ENCODE assay signal across 9 cellular contexts in genomic region chr12:47276253-47277070, GRCh38.
DNase-seq lines count a peak whose midpoint lies in the region; ATAC-seq, FAIRE-seq and TF ChIP-seq lines count a peak whose summit lies in the region.
"Had no signal": no experiment of that assay in that cellular context is flagged by ENCODE, and none has a peak within 500 bp of the region (broad histone marks: within the 10 kb centered on the region; RNA-seq: fewer than 3 reads in every experiment).

No MANE protein-coding gene starts in this region.

- H3K36me3 Mint-ChIP-seq in activated naive CD4-positive, alpha-beta T cell treated with anti-CD3 and anti-CD28 coated beads, Interleukin-2, amount 10 ng/mL, durations not matched to agents 7 days and 5 days: peaks cover 13% of the 10 kb centered on the region

- no peaks in the 10 kb centered on the region for H3K9me1 ChIP-seq in keratinocyte (ENCODE audit: control insufficient read depth, extremely low read depth, insufficient read depth, low read length)

- ATAC-seq in GM18861 (IDR thresholded peaks at IDR 0.05; ENCODE audit: unreplicated experiment): peak; percentile 95
- ATAC-seq in HG03039 (IDR thresholded peaks at IDR 0.05; ENCODE audit: unreplicated experiment): peak; percentile 83

- H3K4me1 ChIP-seq in keratinocyte (ENCODE audit: control insufficient read depth, extremely low read depth, insufficient read depth, low read length): peaks cover 64% of the 10 kb centered on the region

- H3K36me3 ChIP-seq in keratinocyte (ENCODE audit: control insufficient read depth in 2 of 2, extremely low read depth in 1 of 2, insufficient read depth in 2 of 2, low read length in 2 of 2): peaks cover 0 to 3% of the 10 kb centered on the region in 2 experiments

- H2AFZ ChIP-seq in keratinocyte (ENCODE audit: control insufficient read depth, low read length): no peak overlapping the region

- TF ChIP-seq CTCF in AG10803 (conservative IDR thresholded peaks at IDR 0.05; ENCODE audit: low read length) (no peak), keratinocyte (optimal IDR thresholded peaks at IDR 0.05 in 1 of 3, IDR thresholded peaks at IDR 0.05 in 1 of 3, conservative IDR thresholded peaks at IDR 0.05 in 1 of 3; ENCODE audit: extremely low read depth in 1 of 3, insufficient read depth in 2 of 3, low read length in 3 of 3) (no peak)

- H3K79me2 ChIP-seq in keratinocyte (ENCODE audit: control insufficient read depth, insufficient read depth, low read length): peaks cover 3% of the 10 kb centered on the region

- H4K20me1 ChIP-seq in keratinocyte (ENCODE audit: control insufficient read depth, extremely low read depth, insufficient read depth, low read length): no peaks in the 10 kb centered on the region

- H3K27ac ChIP-seq in keratinocyte (ENCODE audit: control insufficient read depth, insufficient read depth, low read length): peak overlapping the region; percentile 94
- no peak overlapping the region for H3K27ac ChIP-seq in caudate nucleus (ENCODE audit: low read depth, low read length)

- H3K4me2 ChIP-seq in keratinocyte (ENCODE audit: control insufficient read depth, extremely low read depth, insufficient read depth, low read depth, low read length): peak overlapping the region; percentile 30

- peak; percentile 88 for FAIRE-seq in keratinocyte (lab: Jason Lieb, UNC)

- dilution Hi-C loops in keratinocyte (cut with MboI; ENCODE audit: extremely low pct_ligation_motif_present, low sequenced_read_pairs): no loop called here

- H3K27me3 ChIP-seq in keratinocyte (ENCODE audit: control insufficient read depth, extremely low read depth, insufficient read depth, low read length): no peaks in the 10 kb centered on the region

- H3K4me3 ChIP-seq in AG10803 (ENCODE audit: low read length) (no peak overlapping the region), keratinocyte (ENCODE audit: control insufficient read depth in 2 of 3, extremely low read depth in 1 of 3, insufficient read depth in 2 of 3, low read depth in 1 of 3, low read length in 3 of 3) (peak overlapping the region in 1 of 3 experiments; percentile 15)

- H3K27me3 Mint-ChIP-seq in activated naive CD4-positive, alpha-beta T cell treated with anti-CD3 and anti-CD28 coated beads, Interleukin-2, amount 10 ng/mL, durations not matched to agents 7 days and 5 days: no peaks in the 10 kb centered on the region

- DNase-seq in AG10803 (ENCODE audit: low read depth) (peak; percentile 75), NCI-H774 (lab: John Stamatoyannopoulos, UW) (peak; percentile 18), keratinocyte (ENCODE audit: low read depth, low spot score) (no peak), ureter (ENCODE audit: low spot score) (peak; percentile 73), caudate nucleus (lab: John Stamatoyannopoulos, UW) (no peak)
- DNase-seq in activated naive CD4-positive, alpha-beta T cell treated with anti-CD3 and anti-CD28 coated beads, Interleukin-2, amount 10 ng/mL, durations not matched to agents 7 days and 5 days: peak; percentile 78

- CTCF ChIA-PET in activated naive CD4-positive, alpha-beta T cell treated with anti-CD3 and anti-CD28 coated beads, Interleukin-2, amount 10 ng/mL, durations not matched to agents 7 days and 5 days (lab: Charles Lee): interaction anchor here (0.8 to 1.8 kb wide), 7 partner anchors 8 to 197 kb away, joined by 3 to 10 read pairs (median 4); partner anchors contain the start of genes AMIGO2 and PCED1B

- peaks cover 81% of the 10 kb centered on the region for H3K4me1 Mint-ChIP-seq in activated naive CD4-positive, alpha-beta T cell treated with anti-CD3 and anti-CD28 coated beads, Interleukin-2, amount 10 ng/mL, durations not matched to agents 7 days and 5 days
- H3K4me1 Mint-ChIP-seq: nephron had no signal

- no peaks in the 10 kb centered on the region for H3K9me3 ChIP-seq in keratinocyte (ENCODE audit: control insufficient read depth, low read depth, low read length)

- peak overlapping the region; percentile 95 for H3K27ac Mint-ChIP-seq in activated naive CD4-positive, alpha-beta T cell treated with anti-CD3 and anti-CD28 coated beads, Interleukin-2, amount 10 ng/mL, durations not matched to agents 7 days and 5 days
- H3K27ac Mint-ChIP-seq: nephron had no signal

- peak overlapping the region; percentile 57 for H3K9ac ChIP-seq in keratinocyte (ENCODE audit: control insufficient read depth, extremely low read depth, insufficient read depth, low read length)

- peak overlapping the region; percentile 33 for H3K4me3 Mint-ChIP-seq in activated naive CD4-positive, alpha-beta T cell treated with anti-CD3 and anti-CD28 coated beads, Interleukin-2, amount 10 ng/mL, durations not matched to agents 7 days and 5 days
- H3K4me3 Mint-ChIP-seq: nephron had no signal

- peaks cover 5% of the 10 kb centered on the region for H3K9me3 Mint-ChIP-seq in activated naive CD4-positive, alpha-beta T cell treated with anti-CD3 and anti-CD28 coated beads, Interleukin-2, amount 10 ng/mL, durations not matched to agents 7 days and 5 days
- H3K9me3 Mint-ChIP-seq: nephron had no signal

Comparison
In these comparisons a context has a peak if more than half of its experiments do, and no peak if none do; other contexts are left out.
1. DNase-seq: peak in AG10803 (single experiment), NCI-H774 (single experiment), activated naive CD4-positive, alpha-beta T cell treated with anti-CD3 and anti-CD28 coated beads, Interleukin-2, amount 10 ng/mL, durations not matched to agents 7 days and 5 days (single experiment) and ureter (single experiment); none in keratinocyte (single experiment) and caudate nucleus (0 of 61).